8 cellular contexts compared by ENCODE assay signal in genomic region chr3:47282424-47283192, GRCh38. TPM values are rescaled to one million over a fixed set of nuclear protein-coding genes. Genes with fewer than 3 reads are reported as not detected.
A peak's percentile ranks its signal among the peaks of the same experiment; 100 is the strongest.
DNase-seq lines count a peak whose midpoint lies in the region; ATAC-seq and TF ChIP-seq lines count a peak whose summit lies in the region.

KIF9 (minus strand) TSS chr3:47282799; CDS start chr3:47277374, 5,425 bp downstream.
KLHL18 (plus strand) TSS chr3:47282944; CDS start chr3:47282966, 22 bp downstream.

- H3K27me3 ChIP-seq in SU-DHL-6 (ENCODE audit: low read length) (no peaks in the 10 kb centered on the region), adipocyte (replicated peaks; ENCODE audit: control insufficient read depth, insufficient read depth, low read length) (no peaks in the 10 kb centered on the region), cardiac muscle cell (no peaks in the 10 kb centered on the region), trophoblast cell (ENCODE audit: insufficient read depth, low read length) (no peaks in the 10 kb centered on the region), tibial nerve (no peaks in the 10 kb centered on the region)

- H3K36me3 ChIP-seq in SU-DHL-6 (ENCODE audit: low read length) (no peaks in the 10 kb centered on the region), adipocyte (ENCODE audit: control insufficient read depth, insufficient read depth, low read length, severe bottlenecking) (peaks cover 4% of the 10 kb centered on the region), cardiac muscle cell (no peaks in the 10 kb centered on the region), trophoblast cell (ENCODE audit: control insufficient read depth in 1 of 2, insufficient read depth in 2 of 2, low read length in 2 of 2) (peaks cover 0 to 3% of the 10 kb centered on the region in 2 experiments), tibial nerve (peaks cover 0 to 7% (median 0%) of the 10 kb centered on the region in 3 donors)

- H4K91ac ChIP-seq in trophoblast cell (ENCODE audit: low read depth, low read length): peak within 1 kb of the TSS; percentile 96

- H3K23ac ChIP-seq in trophoblast cell (ENCODE audit: low read length): no peak within 1 kb of the TSS

- peak within 1 kb of the TSS; percentile 81 for H2BK5ac ChIP-seq in trophoblast cell (ENCODE audit: low read depth, low read length, poor library complexity)

- H2BK120ac ChIP-seq in trophoblast cell (ENCODE audit: insufficient read depth, low read length, poor library complexity): peak within 1 kb of the TSS; percentile 97

- H3K79me2 ChIP-seq in SU-DHL-6 (ENCODE audit: insufficient read depth, low read length) (peaks cover 45% of the 10 kb centered on the region), trophoblast cell (ENCODE audit: control insufficient read depth, insufficient read depth, low read length, poor library complexity) (peaks cover 8% of the 10 kb centered on the region)

- TF ChIP-seq POLR2A in tibial nerve (IDR thresholded peaks at IDR 0.05): peak in 1 of 2 donors; percentile 40

- H3K4me3 ChIP-seq in GM12865 (ENCODE audit: low read depth, low read length) (peak within 1 kb of the TSS; percentile 63), SU-DHL-6 (ENCODE audit: insufficient read depth, low read length, poor library complexity, severe bottlenecking) (peak within 1 kb of the TSS; percentile 66), adipocyte (ENCODE audit: low read length) (peak within 1 kb of the TSS; percentile 99), cardiac muscle cell (peak within 1 kb of the TSS; percentile 74), trophoblast cell (ENCODE audit: low read depth, low read length) (peak within 1 kb of the TSS; percentile 99), tibial nerve (peak within 1 kb of the TSS; percentile 66 to 86 (median 75))

- peak within 1 kb of the TSS; percentile 91 for H4K8ac ChIP-seq in trophoblast cell (ENCODE audit: low read depth, low read length)

- peak within 1 kb of the TSS; percentile 54 for H2BK12ac ChIP-seq in trophoblast cell (ENCODE audit: low read length)

- H4K20me1 ChIP-seq in SU-DHL-6 (ENCODE audit: low read depth, low read length): no peaks in the 10 kb centered on the region

- H3K14ac ChIP-seq in trophoblast cell (ENCODE audit: low read length): peak within 1 kb of the TSS; percentile 91

- ATAC-seq in HG02642 (IDR thresholded peaks at IDR 0.05; ENCODE audit: poor library complexity, unreplicated experiment): peak; percentile 85

- WGBS in trophoblast cell (ENCODE audit: extremely low coverage, insufficient coverage, insufficient read length): no CpG with 5 or more reads among the region's 82 CpGs
- 0 to 1% methylated on average over 73 of the region's 82 CpGs for WGBS in tibial nerve, 2 donors

- H3K4me2 ChIP-seq in SU-DHL-6 (ENCODE audit: low read depth, low read length, poor library complexity, severe bottlenecking) (peak within 1 kb of the TSS; percentile 77), trophoblast cell (ENCODE audit: low read length) (peak within 1 kb of the TSS; percentile 79)

- peak; percentile 86 to 94 for TF ChIP-seq EP300 in tibial nerve (IDR thresholded peaks at IDR 0.05)

- H3K9me3 ChIP-seq in SU-DHL-6 (ENCODE audit: insufficient read depth, low read length) (no peaks in the 10 kb centered on the region), adipocyte (ENCODE audit: control insufficient read depth, low read length) (no peaks in the 10 kb centered on the region), cardiac muscle cell (ENCODE audit: low read depth) (no peaks in the 10 kb centered on the region), trophoblast cell (ENCODE audit: insufficient read depth, low read depth, low read length) (no peaks in the 10 kb centered on the region), tibial nerve (no peaks in the 10 kb centered on the region)

- H3K9ac ChIP-seq in SU-DHL-6 (ENCODE audit: low read length) (peak within 1 kb of the TSS; percentile 82), adipocyte (ENCODE audit: low read length) (peak within 1 kb of the TSS; percentile 97), trophoblast cell (ENCODE audit: low read length) (peak within 1 kb of the TSS; percentile 88)

- no peaks in the 10 kb centered on the region for H3K9me2 ChIP-seq in SU-DHL-6 (replicated peaks; ENCODE audit: insufficient read depth, low read length)

- H4K12ac ChIP-seq in trophoblast cell (ENCODE audit: low read depth, low read length): peak within 1 kb of the TSS; percentile 92

- H2AFZ ChIP-seq in SU-DHL-6 (ENCODE audit: low read depth, low read length, severe bottlenecking): peak within 1 kb of the TSS; percentile 73
- H2AFZ ChIP-seq in trophoblast cell (ENCODE audit: insufficient read depth, low read length, poor library complexity): peak within 1 kb of the TSS; percentile 89

- DNase-seq in GM12865 (ENCODE audit: low read depth) (peak; percentile 98), NCI-H1105 treated with DMSO at 0.1 percent for 48 hours (lab: John Stamatoyannopoulos, UW) (peak; percentile 88), adipocyte (ENCODE audit: low read depth) (peak; percentile 99), cardiac muscle cell (ENCODE audit: low read depth in 1 of 2, low spot score in 1 of 2) (peak; percentile 94 to 96), trophoblast cell (peak; percentile 91 to 97), tibial nerve (ENCODE audit: low spot score in 2 of 2) (peak; percentile 84 to 94)

- peak within 1 kb of the TSS; percentile 76 for H3K4ac ChIP-seq in trophoblast cell (ENCODE audit: low read depth, low read length)

- TF ChIP-seq CTCF in GM12865 (IDR thresholded peaks at IDR 0.05; ENCODE audit: insufficient read depth, low read depth, low read length, missing control alignments): no peak
- TF ChIP-seq CTCF in SU-DHL-6 (IDR thresholded peaks at IDR 0.05; ENCODE audit: insufficient read depth, low read length, poor library complexity, severe bottlenecking): no peak
- TF ChIP-seq CTCF in cardiac muscle cell (IDR thresholded peaks at IDR 0.05; ENCODE audit: low read depth, low read length): no peak
- peak in 1 of 5 experiments; percentile 48 for TF ChIP-seq CTCF in tibial nerve (IDR thresholded peaks at IDR 0.05)

- peaks cover 7% of the 10 kb centered on the region for H3K79me1 ChIP-seq in trophoblast cell (ENCODE audit: low read length)

- peak within 1 kb of the TSS; percentile 83 for H3K27ac ChIP-seq in SU-DHL-6 (ENCODE audit: low read depth, low read length)
- peak within 1 kb of the TSS; percentile 91 for H3K27ac ChIP-seq in cardiac muscle cell
- peak within 1 kb of the TSS; percentile 81 for H3K27ac ChIP-seq in trophoblast cell (ENCODE audit: low read depth, low read length)
- peak within 1 kb of the TSS; percentile 77 to 98 (median 96) for H3K27ac ChIP-seq in tibial nerve

- H3K4me1 ChIP-seq in adipocyte (ENCODE audit: control insufficient read depth, insufficient read depth, low read length) (peaks cover 16% of the 10 kb centered on the region), cardiac muscle cell (ENCODE audit: low read depth) (peaks cover 6% of the 10 kb centered on the region), trophoblast cell (ENCODE audit: control insufficient read depth in 1 of 2, insufficient read depth in 2 of 2, low read length in 2 of 2) (peaks cover 9 to 10% of the 10 kb centered on the region in 2 experiments), tibial nerve (peaks cover 0 to 56% (median 19%) of the 10 kb centered on the region in 4 donors)

- peak within 1 kb of the TSS; percentile 84 for H3K18ac ChIP-seq in trophoblast cell (ENCODE audit: low read length)

- no peaks in the 10 kb centered on the region for H3F3A ChIP-seq in SU-DHL-6 (ENCODE audit: insufficient read depth)

- no peak within 1 kb of the TSS for H2AK5ac ChIP-seq in trophoblast cell (ENCODE audit: low read length)

RNA-seq across cellular contexts. Expression of gene KIF9, which starts in this region (rescaled TPM):
- total RNA-seq in cardiac muscle cell: 10.8 and 14.7 TPM in 2 replicates
- 9.8 and 13.2 TPM in 2 replicates for polyA plus RNA-seq in cardiac muscle cell
- 3.5 and 3.9 TPM in 2 replicates for polyA plus RNA-seq in trophoblast cell (2013)
- 10 to 100 TPM in 1 of 4 donors, 1 to 10 TPM in 2, under 1 TPM in 1; 0.59 to 20.3 (median 5.2) TPM for total RNA-seq in tibial nerve

RNA-seq across cellular contexts. Expression of gene KLHL18, which starts in this region (rescaled TPM):
- total RNA-seq in cardiac muscle cell: 12.5 and 14.8 TPM in 2 replicates
- polyA plus RNA-seq in cardiac muscle cell: 15.9 and 20.0 TPM in 2 replicates
- 10.8 and 11.0 TPM in 2 replicates for polyA plus RNA-seq in trophoblast cell (2013)
- total RNA-seq in tibial nerve: 10 to 100 TPM in 3 of 4 donors, 1 to 10 TPM in 1; 8.2 to 17.7 (median 13.7) TPM

Comparison
In these comparisons a context has a peak if more than half of its experiments do, and no peak if none do; other contexts are left out.
1. Peak in every context shown above with its lines: DNase-seq, ATAC-seq, H3K4me3 ChIP-seq and H3K27ac ChIP-seq.